In genomic region chr16:75616541-75617010, GRCh38 we compare ENCODE assay signal across 1 cellular context.
TF ChIP-seq lines count a peak whose summit lies in the region.

No MANE protein-coding gene starts in this region.

TF ChIP-seq in GM12878, 131 proteins besides CTCF, POLR2A, EP300 and RAD21:
- TF ChIP-seq, protein P1, sequence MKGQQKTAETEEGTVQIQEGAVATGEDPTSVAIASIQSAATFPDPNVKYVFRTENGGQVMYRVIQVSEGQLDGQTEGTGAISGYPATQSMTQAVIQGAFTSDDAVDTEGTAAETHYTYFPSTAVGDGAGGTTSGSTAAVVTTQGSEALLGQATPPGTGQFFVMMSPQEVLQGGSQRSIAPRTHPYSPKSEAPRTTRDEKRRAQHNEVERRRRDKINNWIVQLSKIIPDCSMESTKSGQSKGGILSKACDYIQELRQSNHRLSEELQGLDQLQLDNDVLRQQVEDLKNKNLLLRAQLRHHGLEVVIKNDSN (IDR thresholded peaks at IDR 0.05; ENCODE audit: borderline replicate concordance, extremely low read length, insufficient read depth, low read depth, low read length): no peak
- TF ChIP-seq RFX5 (IDR thresholded peaks at IDR 0.05; ENCODE audit: low read depth, low read length) (no peak), FOXM1 (IDR thresholded peaks at IDR 0.05; ENCODE audit: low read depth, low read length) (peak; percentile 90; the same call in 1 of the 2 replicates), EED (IDR thresholded peaks at IDR 0.05; ENCODE audit: low read depth) (peak; percentile 51; the same call in 1 of the 2 replicates), ZBED1 (IDR thresholded peaks at IDR 0.05; ENCODE audit: borderline replicate concordance) (peak; percentile 82), SUPT20H (IDR thresholded peaks at IDR 0.05; ENCODE audit: borderline replicate concordance, control insufficient read depth, low read depth, low read length) (no peak), GABPA (IDR thresholded peaks at IDR 0.05; ENCODE audit: low read depth) (0 out of 2 replicates have a peak, but pooled peaks have one; percentile 54), RUNX3 (IDR thresholded peaks at IDR 0.05; ENCODE audit: low read length) (peak; percentile 63; the same call in 1 of the 2 replicates), CREM (IDR thresholded peaks at IDR 0.05; ENCODE audit: low read depth) (peak; percentile 66), JUNB (IDR thresholded peaks at IDR 0.05) (peak; percentile 97), MAX (IDR thresholded peaks at IDR 0.05; ENCODE audit: low read depth, low read length) (no peak), TCF7 (IDR thresholded peaks at IDR 0.05; ENCODE audit: borderline replicate concordance) (peak; percentile 50; the same call in 1 of the 2 replicates), DPF2 (IDR thresholded peaks at IDR 0.05) (no peak), CBX3 (IDR thresholded peaks at IDR 0.05; ENCODE audit: borderline replicate concordance, low read depth) (no peak), RELB (IDR thresholded peaks at IDR 0.05; ENCODE audit: low read depth) (no peak), ATF2 (IDR thresholded peaks at IDR 0.05; ENCODE audit: low read length) (peak; percentile 81), CBFB (IDR thresholded peaks at IDR 0.05; ENCODE audit: low read depth) (0 out of 2 replicates have a peak, but pooled peaks have one; percentile 16), NFIC (IDR thresholded peaks at IDR 0.05; ENCODE audit: low read depth, low read length) (peak; percentile 94), IRF3 (IDR thresholded peaks at IDR 0.05) (no peak), MYB (IDR thresholded peaks at IDR 0.05; ENCODE audit: borderline replicate concordance, low read depth, low read length) (no peak), POLR2AphosphoS5 (IDR thresholded peaks at IDR 0.05; ENCODE audit: low read length) (no peak), ETV6 (conservative IDR thresholded peaks at IDR 0.05 in 1 of 2, IDR thresholded peaks at IDR 0.05 in 1 of 2; ENCODE audit: borderline replicate concordance in 1 of 2, low read depth in 1 of 2) (peak in 1 of 2 experiments; percentile 59; a peak in 1 of 4 replicates), IRF4 (IDR thresholded peaks at IDR 0.05; ENCODE audit: low read depth, low read length) (0 out of 2 replicates have a peak, but pooled peaks have one; percentile 19), BCL11A (IDR thresholded peaks at IDR 0.05; ENCODE audit: low read depth, low read length) (peak; percentile 14; the same call in 1 of the 2 replicates), CREB1 (IDR thresholded peaks at IDR 0.05; ENCODE audit: low read depth) (peak; percentile 65), HCFC1 (IDR thresholded peaks at IDR 0.05; ENCODE audit: low read length) (no peak), MTA2 (IDR thresholded peaks at IDR 0.05; ENCODE audit: low read depth) (no peak)
- TF ChIP-seq, protein P2, sequence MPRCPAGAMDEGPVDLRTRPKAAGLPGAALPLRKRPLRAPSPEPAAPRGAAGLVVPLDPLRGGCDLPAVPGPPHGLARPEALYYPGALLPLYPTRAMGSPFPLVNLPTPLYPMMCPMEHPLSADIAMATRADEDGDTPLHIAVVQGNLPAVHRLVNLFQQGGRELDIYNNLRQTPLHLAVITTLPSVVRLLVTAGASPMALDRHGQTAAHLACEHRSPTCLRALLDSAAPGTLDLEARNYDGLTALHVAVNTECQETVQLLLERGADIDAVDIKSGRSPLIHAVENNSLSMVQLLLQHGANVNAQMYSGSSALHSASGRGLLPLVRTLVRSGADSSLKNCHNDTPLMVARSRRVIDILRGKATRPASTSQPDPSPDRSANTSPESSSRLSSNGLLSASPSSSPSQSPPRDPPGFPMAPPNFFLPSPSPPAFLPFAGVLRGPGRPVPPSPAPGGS (IDR thresholded peaks at IDR 0.05; ENCODE audit: borderline replicate concordance, insufficient read depth, low read depth, low read length, poor library complexity, severe bottlenecking): peak; percentile 40
- TF ChIP-seq, protein P3, sequence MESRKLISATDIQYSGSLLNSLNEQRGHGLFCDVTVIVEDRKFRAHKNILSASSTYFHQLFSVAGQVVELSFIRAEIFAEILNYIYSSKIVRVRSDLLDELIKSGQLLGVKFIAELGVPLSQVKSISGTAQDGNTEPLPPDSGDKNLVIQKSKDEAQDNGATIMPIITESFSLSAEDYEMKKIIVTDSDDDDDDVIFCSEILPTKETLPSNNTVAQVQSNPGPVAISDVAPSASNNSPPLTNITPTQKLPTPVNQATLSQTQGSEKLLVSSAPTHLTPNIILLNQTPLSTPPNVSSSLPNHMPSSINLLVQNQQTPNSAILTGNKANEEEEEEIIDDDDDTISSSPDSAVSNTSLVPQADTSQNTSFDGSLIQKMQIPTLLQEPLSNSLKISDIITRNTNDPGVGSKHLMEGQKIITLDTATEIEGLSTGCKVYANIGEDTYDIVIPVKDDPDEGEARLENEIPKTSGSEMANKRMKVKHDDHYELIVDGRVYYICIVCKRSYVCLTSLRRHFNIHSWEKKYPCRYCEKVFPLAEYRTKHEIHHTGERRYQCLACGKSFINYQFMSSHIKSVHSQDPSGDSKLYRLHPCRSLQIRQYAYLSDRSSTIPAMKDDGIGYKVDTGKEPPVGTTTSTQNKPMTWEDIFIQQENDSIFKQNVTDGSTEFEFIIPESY (IDR thresholded peaks at IDR 0.05): no peak
- TF ChIP-seq, protein P4, sequence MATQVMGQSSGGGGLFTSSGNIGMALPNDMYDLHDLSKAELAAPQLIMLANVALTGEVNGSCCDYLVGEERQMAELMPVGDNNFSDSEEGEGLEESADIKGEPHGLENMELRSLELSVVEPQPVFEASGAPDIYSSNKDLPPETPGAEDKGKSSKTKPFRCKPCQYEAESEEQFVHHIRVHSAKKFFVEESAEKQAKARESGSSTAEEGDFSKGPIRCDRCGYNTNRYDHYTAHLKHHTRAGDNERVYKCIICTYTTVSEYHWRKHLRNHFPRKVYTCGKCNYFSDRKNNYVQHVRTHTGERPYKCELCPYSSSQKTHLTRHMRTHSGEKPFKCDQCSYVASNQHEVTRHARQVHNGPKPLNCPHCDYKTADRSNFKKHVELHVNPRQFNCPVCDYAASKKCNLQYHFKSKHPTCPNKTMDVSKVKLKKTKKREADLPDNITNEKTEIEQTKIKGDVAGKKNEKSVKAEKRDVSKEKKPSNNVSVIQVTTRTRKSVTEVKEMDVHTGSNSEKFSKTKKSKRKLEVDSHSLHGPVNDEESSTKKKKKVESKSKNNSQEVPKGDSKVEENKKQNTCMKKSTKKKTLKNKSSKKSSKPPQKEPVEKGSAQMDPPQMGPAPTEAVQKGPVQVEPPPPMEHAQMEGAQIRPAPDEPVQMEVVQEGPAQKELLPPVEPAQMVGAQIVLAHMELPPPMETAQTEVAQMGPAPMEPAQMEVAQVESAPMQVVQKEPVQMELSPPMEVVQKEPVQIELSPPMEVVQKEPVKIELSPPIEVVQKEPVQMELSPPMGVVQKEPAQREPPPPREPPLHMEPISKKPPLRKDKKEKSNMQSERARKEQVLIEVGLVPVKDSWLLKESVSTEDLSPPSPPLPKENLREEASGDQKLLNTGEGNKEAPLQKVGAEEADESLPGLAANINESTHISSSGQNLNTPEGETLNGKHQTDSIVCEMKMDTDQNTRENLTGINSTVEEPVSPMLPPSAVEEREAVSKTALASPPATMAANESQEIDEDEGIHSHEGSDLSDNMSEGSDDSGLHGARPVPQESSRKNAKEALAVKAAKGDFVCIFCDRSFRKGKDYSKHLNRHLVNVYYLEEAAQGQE (IDR thresholded peaks at IDR 0.05; ENCODE audit: low read depth, low read length): no peak
